In genomic region chr1:42184616-42185015, GRCh38 we compare ENCODE assay signal across 29 cellular contexts. TPM values are rescaled to one million over a fixed set of nuclear protein-coding genes. Genes with fewer than 3 reads are reported as not detected.
DNase-seq lines count a peak whose midpoint lies in the region; ATAC-seq, FAIRE-seq and TF ChIP-seq lines count a peak whose summit lies in the region.
"Had no signal": no experiment of that assay in that cellular context is flagged by ENCODE, and none has a peak within 500 bp of the region (broad histone marks: within the 10 kb centered on the region; RNA-seq: fewer than 3 reads in every experiment).

No MANE protein-coding gene starts in this region.

- H3K4me3 Mint-ChIP-seq in activated CD4-positive, alpha-beta T cell treated with anti-CD3 and anti-CD28 coated beads, Interleukin-2, amount 10 ng/mL, durations not matched to agents 7 days and 5 days = no peak overlapping the region
- no peak overlapping the region for H3K4me3 Mint-ChIP-seq in MCF 10A (ENCODE audit: unreplicated experiment)
- H3K4me3 Mint-ChIP-seq in Caco-2 (ENCODE audit: unreplicated experiment) = no peak overlapping the region
- H3K4me3 Mint-ChIP-seq: CD14-positive monocyte had no signal

- H3K9me3 Mint-ChIP-seq in activated CD4-positive, alpha-beta T cell treated with anti-CD3 and anti-CD28 coated beads, Interleukin-2, amount 10 ng/mL, durations not matched to agents 7 days and 5 days = no peaks in the 10 kb centered on the region
- H3K9me3 Mint-ChIP-seq in MCF 10A (ENCODE audit: unreplicated experiment) (no peaks in the 10 kb centered on the region), Caco-2 (ENCODE audit: unreplicated experiment) (no peaks in the 10 kb centered on the region)
- H3K9me3 Mint-ChIP-seq: CD14-positive monocyte had no signal

- H3K4me3 ChIP-seq in mammary epithelial cell (replicated peaks in 1 of 3; ENCODE audit: insufficient read depth in 1 of 3, low read depth in 2 of 3, low read length in 3 of 3) = no peak overlapping the region
- H3K4me3 ChIP-seq in endothelial cell of umbilical vein (replicated peaks in 1 of 3; ENCODE audit: insufficient read depth in 1 of 3, low read depth in 1 of 3, low read length in 3 of 3) = no peak overlapping the region
- H3K4me3 ChIP-seq in Caco-2 (ENCODE audit: low read depth, low read length) = no peak overlapping the region
- no peak overlapping the region for H3K4me3 ChIP-seq in transverse colon
- H3K4me3 ChIP-seq: GM12878, PC-9, SJCRH30 had no signal

- H3K27me3 ChIP-seq in mammary epithelial cell (ENCODE audit: insufficient read depth, low read length) = no peaks in the 10 kb centered on the region
- H3K27me3 ChIP-seq in endothelial cell of umbilical vein (ENCODE audit: control insufficient read depth in 2 of 2, insufficient read depth in 2 of 2, low read length in 2 of 2) = no peaks in the 10 kb centered on the region
- no peaks in the 10 kb centered on the region for H3K27me3 ChIP-seq in Caco-2 (replicated peaks; ENCODE audit: control insufficient read depth, insufficient read depth, low read length)
- no peaks in the 10 kb centered on the region for H3K27me3 ChIP-seq in transverse colon
- H3K27me3 ChIP-seq: BE2C, SJCRH30 had no signal

- intact Hi-C loops in MCF 10A (cut with micrococcal nuclease) (no loop called here), mammary epithelial cell (cut with micrococcal nuclease) (no loop called here), endothelial cell of umbilical vein (cut with micrococcal nuclease) (no loop called here), Caco-2 (cut with micrococcal nuclease; ENCODE audit: unreplicated experiment) (no loop called here), transverse colon (cut with DNase I; ENCODE audit: low total_unique reads) (no loop called here)

- no peak overlapping the region for H2AFZ ChIP-seq in mammary epithelial cell (ENCODE audit: low read depth, low read length)
- H2AFZ ChIP-seq in endothelial cell of umbilical vein (ENCODE audit: low read depth, low read length) = no peak overlapping the region
- H2AFZ ChIP-seq: PC-9 had no signal

- no peaks in the 10 kb centered on the region for H3K4me1 ChIP-seq in mammary epithelial cell (ENCODE audit: insufficient read depth, low read length)
- H3K4me1 ChIP-seq in endothelial cell of umbilical vein (ENCODE audit: control insufficient read depth, extremely low read depth, insufficient read depth, low read length) = peaks cover 29% of the 10 kb centered on the region
- 0 out of 2 replicates have a peak, but pooled peaks cover 9% of the 10 kb centered on the region for H3K4me1 ChIP-seq in Caco-2
- H3K4me1 ChIP-seq in transverse colon = no peaks in the 10 kb centered on the region
- H3K4me1 ChIP-seq: BE2C had no signal

- dilution Hi-C loops in mammary epithelial cell (cut with HindIII; ENCODE audit: low sequenced_read_pairs) (no loop called here), endothelial cell of umbilical vein (cut with MboI; ENCODE audit: extremely low pct_ligation_motif_present, low sequenced_read_pairs) (no loop called here)

- in situ Hi-C loops in mammary epithelial cell (cut with MboI; ENCODE audit: low sequenced_read_pairs in 2 of 2) (no loop called here), transverse colon (cut with MboI; ENCODE audit: low pct_ligation_motif_present in 1 of 4, low pct_unique_long_range_greater_than_20kb in 1 of 4, low sequenced_read_pairs in 3 of 4) (no loop called here)

- peaks cover 3% of the 10 kb centered on the region for H3K4me1 Mint-ChIP-seq in activated CD4-positive, alpha-beta T cell treated with anti-CD3 and anti-CD28 coated beads, Interleukin-2, amount 10 ng/mL, durations not matched to agents 7 days and 5 days
- peaks cover 7% of the 10 kb centered on the region for H3K4me1 Mint-ChIP-seq in MCF 10A (ENCODE audit: insufficient read depth, unreplicated experiment)
- H3K4me1 Mint-ChIP-seq in Caco-2 (ENCODE audit: low read depth, unreplicated experiment) = peaks cover 15% of the 10 kb centered on the region

- H3K27ac ChIP-seq in mammary epithelial cell (ENCODE audit: insufficient read depth, low read depth, low read length) (no peak overlapping the region), endothelial cell of umbilical vein (ENCODE audit: insufficient read depth, low read depth, low read length) (peak overlapping the region; percentile 10), transverse colon (no peak overlapping the region)
- H3K27ac ChIP-seq: PC-9, SJCRH30 had no signal

- peak overlapping the region; percentile 41 for H3K27ac Mint-ChIP-seq in activated CD4-positive, alpha-beta T cell treated with anti-CD3 and anti-CD28 coated beads, Interleukin-2, amount 10 ng/mL, durations not matched to agents 7 days and 5 days
- peak overlapping the region; percentile 2 for H3K27ac Mint-ChIP-seq in MCF 10A (ENCODE audit: low read depth, unreplicated experiment)
- no peak overlapping the region for H3K27ac Mint-ChIP-seq in Caco-2 (ENCODE audit: unreplicated experiment)

- H3K79me2 ChIP-seq in mammary epithelial cell (ENCODE audit: insufficient read depth, low read length) (no peaks in the 10 kb centered on the region), endothelial cell of umbilical vein (ENCODE audit: control insufficient read depth, insufficient read depth, low read length) (no peaks in the 10 kb centered on the region)

- H3K9me3 ChIP-seq in mammary epithelial cell (replicated peaks; ENCODE audit: insufficient read depth, low read length) = no peaks in the 10 kb centered on the region
- H3K9me3 ChIP-seq in endothelial cell of umbilical vein (replicated peaks; ENCODE audit: control insufficient read depth, insufficient read depth, low read length) = no peaks in the 10 kb centered on the region
- H3K9me3 ChIP-seq in Caco-2 = no peaks in the 10 kb centered on the region
- no peaks in the 10 kb centered on the region for H3K9me3 ChIP-seq in transverse colon
- H3K9me3 ChIP-seq: BE2C, SJCRH30 had no signal

- CTCF ChIA-PET in activated CD4-positive, alpha-beta T cell treated with anti-CD3 and anti-CD28 coated beads, Interleukin-2, amount 10 ng/mL, durations not matched to agents 7 days and 5 days (lab: Charles Lee) = interaction anchor here (0.6 kb wide), 1 partner anchor 154 kb away, joined by 3 read pairs; no protein-coding TSS in a partner anchor
- CTCF ChIA-PET in MCF 10A (lab: Yijun Ruan, JAX) (interaction anchor here (4.7 kb wide), 1 partner anchor 12 kb away, joined by 33 read pairs; no protein-coding TSS in a partner anchor), mammary epithelial cell (lab: Charles Lee; ENCODE audit: low non-redundant PET) (no interaction called here), endothelial cell of umbilical vein (lab: Charles Lee) (interaction anchor here (1.2 to 5.0 kb wide), 3 partner anchors 11 to 37 kb away, joined by 4 to 38 read pairs (median 6); no protein-coding TSS in a partner anchor), Caco-2 (lab: Charles Lee) (interaction anchor here (0.7 kb wide), 1 partner anchor 563 kb away, joined by 7 read pairs; no protein-coding TSS in a partner anchor)

- no peaks in the 10 kb centered on the region for H3K27me3 Mint-ChIP-seq in activated CD4-positive, alpha-beta T cell treated with anti-CD3 and anti-CD28 coated beads, Interleukin-2, amount 10 ng/mL, durations not matched to agents 7 days and 5 days
- H3K27me3 Mint-ChIP-seq in MCF 10A (ENCODE audit: insufficient read depth, unreplicated experiment) = no peaks in the 10 kb centered on the region
- no peaks in the 10 kb centered on the region for H3K27me3 Mint-ChIP-seq in Caco-2 (ENCODE audit: insufficient read depth, unreplicated experiment)

- H3K9ac ChIP-seq in mammary epithelial cell (ENCODE audit: insufficient read depth, low read length) = no peak overlapping the region
- H3K9ac ChIP-seq in endothelial cell of umbilical vein (replicated peaks; ENCODE audit: extremely low read depth, insufficient read depth, low read length) = no peak overlapping the region

- WGBS in mammary epithelial cell (ENCODE audit: low coverage, missing lambda C conversion rate) = 86% methylated on average over 3 of the region's 3 CpGs
- 87 to 100% methylated on average over 3 of the region's 3 CpGs for WGBS in transverse colon (ENCODE audit: low coverage in 1 of 2), 2 donors

- peak; percentile 79 for FAIRE-seq in endothelial cell of umbilical vein (lab: Jason Lieb, UNC)
- FAIRE-seq: GM12878, H1 had no signal

- H3K36me3 Mint-ChIP-seq in activated CD4-positive, alpha-beta T cell treated with anti-CD3 and anti-CD28 coated beads, Interleukin-2, amount 10 ng/mL, durations not matched to agents 7 days and 5 days (ENCODE audit: low read depth) = peaks cover 20% of the 10 kb centered on the region
- H3K36me3 Mint-ChIP-seq in MCF 10A (ENCODE audit: insufficient read depth, unreplicated experiment) = peaks cover 39% of the 10 kb centered on the region
- H3K36me3 Mint-ChIP-seq in Caco-2 (ENCODE audit: insufficient read depth, unreplicated experiment) = peaks cover 51% of the 10 kb centered on the region

- TF ChIP-seq CTCF in MCF 10A (IDR thresholded peaks at IDR 0.05; ENCODE audit: unreplicated experiment) (no peak), mammary epithelial cell (conservative IDR thresholded peaks at IDR 0.05 in 1 of 2, IDR thresholded peaks at IDR 0.05 in 1 of 2; ENCODE audit: extremely low read depth in 1 of 2, insufficient read depth in 1 of 2, low read depth in 1 of 2, low read length in 2 of 2) (no peak), endothelial cell of umbilical vein (IDR thresholded peaks at IDR 0.05; ENCODE audit: extremely low read depth in 1 of 2, insufficient read depth in 1 of 2, low read depth in 1 of 2, low read length in 2 of 2) (no peak), Caco-2 (IDR thresholded peaks at IDR 0.05; ENCODE audit: insufficient read depth in 1 of 2, low read depth in 1 of 2, low read length in 1 of 2, severe bottlenecking in 1 of 2, unreplicated experiment in 1 of 2) (no peak), transverse colon (IDR thresholded peaks at IDR 0.05) (no peak)

- no peaks in the 10 kb centered on the region for H3K9me1 ChIP-seq in endothelial cell of umbilical vein (replicated peaks; ENCODE audit: control insufficient read depth, extremely low read depth, insufficient read depth, low read length)

- no peak for DNase-seq in activated CD4-positive, alpha-beta T cell treated with anti-CD3 and anti-CD28 coated beads, Interleukin-2, amount 10 ng/mL, durations not matched to agents 7 days and 5 days
- DNase-seq in activated CD4-positive, alpha-beta T cell treated with anti-CD3 and anti-CD28 coated beads, Interleukin-2, amount 50 U/mL, for 1 hour = no peak
- DNase-seq in MCF 10A (ENCODE audit: unreplicated experiment) = no peak
- DNase-seq in mammary epithelial cell = no peak
- peak; percentile 36 for DNase-seq in endothelial cell of umbilical vein (ENCODE audit: low read depth, low spot score)
- DNase-seq in Caco-2 = no peak
- DNase-seq in transverse colon = no peak
- DNase-seq: 8988T, ACHN, BE2C, DMS79, EL, GDM1, HCEC 1CT, IMR-90, KG1, MM.1S, NCI-H2029, NCI-H446 treated with DMSO at 0.1 percent for 48 hours, NCI-H526, NCI-H82, PC-9, SJCRH30 had no signal

- no peak for TF ChIP-seq EP300 in transverse colon (IDR thresholded peaks at IDR 0.05; ENCODE audit: low read depth)

- H3K36me3 ChIP-seq in mammary epithelial cell (ENCODE audit: insufficient read depth, low read length) (peaks cover 10% of the 10 kb centered on the region), endothelial cell of umbilical vein (ENCODE audit: control insufficient read depth in 2 of 2, extremely low read depth in 1 of 2, insufficient read depth in 2 of 2, low read length in 2 of 2) (peaks cover 2% of the 10 kb centered on the region in 2 experiments), Caco-2 (ENCODE audit: control insufficient read depth, insufficient read depth, low read length) (peaks cover 2% of the 10 kb centered on the region), transverse colon (peaks cover 0 to 22% (median 4%) of the 10 kb centered on the region in 4 donors)
- H3K36me3 ChIP-seq: BE2C had no signal

- no TSS peak for BruUV-seq in MCF 10A (replicated peaks; lab: Mats Ljungman, UMichigan)
- no TSS peak for BruUV-seq in mammary epithelial cell (replicated peaks; lab: Mats Ljungman, UMichigan)
- BruUV-seq in endothelial cell of umbilical vein (replicated peaks; lab: Mats Ljungman, UMichigan) = no TSS peak
- BruUV-seq in Caco-2 (replicated peaks; lab: Mats Ljungman, UMichigan) = no TSS peak

- POLR2A ChIA-PET in activated CD4-positive, alpha-beta T cell treated with anti-CD3 and anti-CD28 coated beads, Interleukin-2, amount 10 ng/mL, durations not matched to agents 7 days and 5 days (lab: Charles Lee) = no interaction called here
- POLR2A ChIA-PET in MCF 10A (lab: Yijun Ruan, JAX) = no interaction called here
- POLR2A ChIA-PET in endothelial cell of umbilical vein (lab: Charles Lee) = no interaction called here
- POLR2A ChIA-PET in Caco-2 (lab: Charles Lee) = no interaction called here

- TF ChIP-seq POLR2A in endothelial cell of umbilical vein (IDR thresholded peaks at IDR 0.05; ENCODE audit: low read depth, low read length) (no peak), transverse colon (IDR thresholded peaks at IDR 0.05) (no peak)

- H3K4me2 ChIP-seq in mammary epithelial cell (ENCODE audit: insufficient read depth, low read depth, low read length) (no peak overlapping the region), endothelial cell of umbilical vein (ENCODE audit: insufficient read depth, low read length) (no peak overlapping the region)
- H3K4me2 ChIP-seq: PC-9 had no signal

- no peak for ATAC-seq in GM19397 (IDR thresholded peaks at IDR 0.05; ENCODE audit: unreplicated experiment)
- ATAC-seq: GM12878, Right ventricle myocardium inferior had no signal

- H4K20me1 ChIP-seq in mammary epithelial cell (ENCODE audit: insufficient read depth, low read length) = no peaks in the 10 kb centered on the region
- H4K20me1 ChIP-seq in endothelial cell of umbilical vein (replicated peaks; ENCODE audit: control insufficient read depth, extremely low read depth, insufficient read depth, low read length) = no peaks in the 10 kb centered on the region

RNA-seq across cellular contexts. Expression of gene GUCA2A, which starts 20.1 kb away (rescaled TPM):
- not detected for total RNA-seq in activated CD4-positive, alpha-beta T cell treated with anti-CD3 and anti-CD28 coated beads, Interleukin-2, amount 10 ng/mL, durations not matched to agents 7 days and 5 days
- total RNA-seq in MCF 10A (2022) = not detected in 2 replicates
- not detected for total RNA-seq in mammary epithelial cell
- polyA plus RNA-seq in mammary epithelial cell = not detected
- polyA minus RNA-seq in mammary epithelial cell = not detected
- not detected in 2 replicates for total RNA-seq in endothelial cell of umbilical vein
- polyA plus RNA-seq in endothelial cell of umbilical vein = not detected in 2 replicates
- polyA plus RNA-seq in endothelial cell of umbilical vein (2011; cell fraction: cytosol; rRNA removed) = not detected in 2 replicates
- polyA plus RNA-seq in endothelial cell of umbilical vein (2011; cell fraction: nucleus; rRNA removed) = not detected in 2 replicates
- not detected in 2 replicates for polyA plus RNA-seq in endothelial cell of umbilical vein (2012)
- not detected in 2 replicates for polyA minus RNA-seq in endothelial cell of umbilical vein
- polyA minus RNA-seq in endothelial cell of umbilical vein (2011; cell fraction: cytosol; rRNA and poly(A)+ RNA removed) = not detected
- not detected in 2 replicates for polyA minus RNA-seq in endothelial cell of umbilical vein (2011; cell fraction: nucleus; rRNA and poly(A)+ RNA removed)
- 24.1 and 28.8 TPM in 2 replicates for total RNA-seq in Caco-2 (2022)
- 1,000 to 10,000 TPM in 2 of 4 donors, 100 to 1,000 TPM in 1, 1 to 10 TPM in 1; 3.2 to 2,017 (median 1,376) TPM for total RNA-seq in transverse colon
- total RNA-seq: GM12878, H1, IMR-90, PC-9, Right ventricle myocardium inferior, RPMI7951, SJCRH30 had no signal
- polyA plus RNA-seq: CD14-positive monocyte, GM12878, H1, IMR-90 had no signal

RNA-seq across cellular contexts. Expression of gene GUCA2B, which starts 31.4 kb away (rescaled TPM):
- total RNA-seq in activated CD4-positive, alpha-beta T cell treated with anti-CD3 and anti-CD28 coated beads, Interleukin-2, amount 10 ng/mL, durations not matched to agents 7 days and 5 days = not detected
- total RNA-seq in MCF 10A (2022) (not detected in 2 replicates), mammary epithelial cell (not detected), endothelial cell of umbilical vein (not detected in 2 replicates), Caco-2 (2022) (0.75 TPM in 1 of 2 replicates, not detected in the other), transverse colon (100 to 1,000 TPM in 3 of 4 donors, not detected in 1; 116 to 259 (median 223) TPM)
- polyA plus RNA-seq in mammary epithelial cell (not detected), endothelial cell of umbilical vein (not detected in 2 replicates)
- polyA minus RNA-seq in mammary epithelial cell (not detected), endothelial cell of umbilical vein (not detected in 2 replicates)
- not detected in 2 replicates for polyA plus RNA-seq in endothelial cell of umbilical vein (2011; cell fraction: cytosol; rRNA removed)
- polyA plus RNA-seq in endothelial cell of umbilical vein (2011; cell fraction: nucleus; rRNA removed) = not detected in 2 replicates
- polyA plus RNA-seq in endothelial cell of umbilical vein (2012) = not detected in 2 replicates
- polyA minus RNA-seq in endothelial cell of umbilical vein (2011; cell fraction: cytosol; rRNA and poly(A)+ RNA removed) = not detected
- not detected in 2 replicates for polyA minus RNA-seq in endothelial cell of umbilical vein (2011; cell fraction: nucleus; rRNA and poly(A)+ RNA removed)
- total RNA-seq: GM12878, H1, IMR-90, PC-9, Right ventricle myocardium inferior, RPMI7951, SJCRH30 had no signal
- polyA plus RNA-seq: CD14-positive monocyte, GM12878, H1, IMR-90 had no signal
